Comparison of ENCODE assay signal across 1 cellular context in genomic region chr2:43123981-43124666, GRCh38.
TF ChIP-seq lines count a peak whose summit lies in the region.

No MANE protein-coding gene starts in this region.

TF ChIP-seq in HepG2, 621 proteins besides CTCF, POLR2A, EP300 and RAD21 (continued from another document):
- no peak for TF ChIP-seq CSRNP1 (CRISPR knock-in tag; IDR thresholded peaks at IDR 0.05)
- TF ChIP-seq FOXO1 (CRISPR knock-in tag; IDR thresholded peaks at IDR 0.05): no peak
- no peak for TF ChIP-seq FOXP1 (IDR thresholded peaks at IDR 0.05)
- no peak for TF ChIP-seq FOXP1 (CRISPR knock-in tag; IDR thresholded peaks at IDR 0.05)
- 0 out of 2 replicates have a peak, but pooled peaks have one; percentile 40 for TF ChIP-seq HOXA9 (CRISPR knock-in tag; IDR thresholded peaks at IDR 0.05; ENCODE audit: borderline replicate concordance)
- TF ChIP-seq RNF2 (conservative IDR thresholded peaks at IDR 0.05; ENCODE audit: low read depth): no peak
- no peak for TF ChIP-seq TBP (CRISPR knock-in tag; IDR thresholded peaks at IDR 0.05)
- TF ChIP-seq MXI1 (IDR thresholded peaks at IDR 0.05; ENCODE audit: borderline replicate concordance, low read depth, low read length): no peak
